ENCODE assay signal across 15 cellular contexts in the genomic region with DNA sequence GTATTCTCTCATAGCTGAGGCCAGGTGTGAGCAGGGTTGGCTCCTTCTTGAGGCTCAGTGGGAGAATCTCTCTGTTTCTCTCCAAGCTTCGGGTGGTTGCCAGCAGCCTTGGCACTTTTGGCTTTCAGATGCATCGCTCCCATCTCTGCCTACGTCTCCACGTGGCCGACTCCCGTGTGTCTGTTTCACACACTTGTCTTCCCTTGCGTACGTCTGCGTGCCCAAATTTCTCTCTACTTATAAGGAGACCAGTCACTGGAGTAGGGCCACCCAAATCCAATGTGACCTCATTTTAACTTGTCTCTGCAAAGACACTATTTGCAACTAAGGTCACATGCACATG. TPM values are rescaled to one million over a fixed set of nuclear protein-coding genes. Genes with fewer than 3 reads are reported as not detected.
A peak's percentile ranks its signal among the peaks of the same experiment; 100 is the strongest.
DNase-seq lines count a peak whose midpoint lies in the region; ATAC-seq and TF ChIP-seq lines count a peak whose summit lies in the region.
"Had no signal": no experiment of that assay in that cellular context is flagged by ENCODE, and none has a peak within 500 bp of the region (broad histone marks: within the 10 kb centered on the region; RNA-seq: fewer than 3 reads in every experiment).

No MANE protein-coding gene starts in this region.

- no peak for TF ChIP-seq CTCF in natural killer cell (IDR thresholded peaks at IDR 0.05)

- ATAC-seq in natural killer cell (no peak), sciatic nerve (no peak), GM21576 (IDR thresholded peaks at IDR 0.05; ENCODE audit: unreplicated experiment) (no peak), left lobe of liver (no peak)
- ATAC-seq in natural killer cell treated with Interleukin-12 subunit alpha and Interleukin-12 subunit beta and Interleukin-15 and Interleukin-18, amount 100 ng/mL, for 72 hours: no peak

- DNase-seq in natural killer cell: no peak
- DNase-seq in natural killer cell treated with Interleukin-12 subunit alpha and Interleukin-12 subunit beta and Interleukin-15 and Interleukin-18, amount 100 ng/mL, for 72 hours (ENCODE audit: low spot score): no peak
- peak; percentile 51 for DNase-seq in islet precursor cell
- peak; percentile 27 for DNase-seq in sciatic nerve (ENCODE audit: low spot score)
- DNase-seq in glomerular visceral epithelial cell (ENCODE audit: extremely low spot score): no peak
- no peak for DNase-seq in MV-4-11 (lab: John Stamatoyannopoulos, UW)
- DNase-seq in left lobe of liver (ENCODE audit: low spot score): no peak
- DNase-seq: 8988T, GDM1, Kasumi-1, MG63, NCI-H1105, NCI-H2081 treated with DMSO at 0.1 percent for 48 hours, NCI-H446 treated with DMSO at 0.1 percent for 48 hours had no signal

- intact Hi-C loops in natural killer cell (cut with micrococcal nuclease): no loop called here
- intact Hi-C loops in sciatic nerve (cut with DNase I): no loop called here

- peaks cover 15% of the 10 kb centered on the region for H3K36me3 Mint-ChIP-seq in natural killer cell
- peaks cover 6% of the 10 kb centered on the region for H3K36me3 Mint-ChIP-seq in natural killer cell treated with Interleukin-12 subunit alpha and Interleukin-12 subunit beta and Interleukin-15 and Interleukin-18, amount 100 ng/mL, for 72 hours

- peaks cover 16 to 22% of the 10 kb centered on the region in 2 donors for H3K4me1 Mint-ChIP-seq in natural killer cell
- H3K4me1 Mint-ChIP-seq in natural killer cell treated with Interleukin-12 subunit alpha and Interleukin-12 subunit beta and Interleukin-15 and Interleukin-18, amount 100 ng/mL, for 72 hours (ENCODE audit: low read depth in 2 of 2): peaks cover 20 to 23% of the 10 kb centered on the region in 2 donors

- H3K9me3 Mint-ChIP-seq in natural killer cell: no peaks in the 10 kb centered on the region
- H3K9me3 Mint-ChIP-seq in natural killer cell treated with Interleukin-12 subunit alpha and Interleukin-12 subunit beta and Interleukin-15 and Interleukin-18, amount 100 ng/mL, for 72 hours: no peaks in the 10 kb centered on the region

- peak overlapping the region; percentile 45 to 93 for H3K27ac Mint-ChIP-seq in natural killer cell
- H3K27ac Mint-ChIP-seq in natural killer cell treated with Interleukin-12 subunit alpha and Interleukin-12 subunit beta and Interleukin-15 and Interleukin-18, amount 100 ng/mL, for 72 hours: no peak overlapping the region

- H3K27me3 Mint-ChIP-seq in natural killer cell (ENCODE audit: low read depth in 2 of 2): no peaks in the 10 kb centered on the region
- H3K27me3 Mint-ChIP-seq in natural killer cell treated with Interleukin-12 subunit alpha and Interleukin-12 subunit beta and Interleukin-15 and Interleukin-18, amount 100 ng/mL, for 72 hours: no peaks in the 10 kb centered on the region

- no peak overlapping the region for H3K4me3 Mint-ChIP-seq in natural killer cell
- no peak overlapping the region for H3K4me3 Mint-ChIP-seq in natural killer cell treated with Interleukin-12 subunit alpha and Interleukin-12 subunit beta and Interleukin-15 and Interleukin-18, amount 100 ng/mL, for 72 hours

RNA-seq across cellular contexts. Expression of gene OSBPL7, which starts 14.7 kb away (rescaled TPM):
- 100 to 1,000 TPM; 113 to 162 (median 119) TPM for total RNA-seq in natural killer cell
- total RNA-seq in natural killer cell treated with Interleukin-12 subunit alpha and Interleukin-12 subunit beta and Interleukin-15 and Interleukin-18, amount 100 ng/mL, for 72 hours: 10 to 100 TPM; 21.6 to 28.6 TPM
- total RNA-seq in sciatic nerve: 13.5 TPM
- total RNA-seq in left lobe of liver: 1.0 TPM

RNA-seq across cellular contexts. Expression of gene MRPL10, which starts 24.5 kb away (rescaled TPM):
- total RNA-seq in natural killer cell (100 to 1,000 TPM; 106 to 232 (median 144) TPM), sciatic nerve (26.6 TPM), left lobe of liver (16.4 TPM)
- total RNA-seq in natural killer cell treated with Interleukin-12 subunit alpha and Interleukin-12 subunit beta and Interleukin-15 and Interleukin-18, amount 100 ng/mL, for 72 hours: 10 to 100 TPM; 44.6 to 44.7 TPM

RNA-seq across cellular contexts. Expression of gene LRRC46, which starts 24.6 kb away (rescaled TPM):
- total RNA-seq in natural killer cell (1 to 10 TPM; 1.7 to 3.1 (median 2.7) TPM), sciatic nerve (0.89 TPM), left lobe of liver (0.40 TPM)
- total RNA-seq in natural killer cell treated with Interleukin-12 subunit alpha and Interleukin-12 subunit beta and Interleukin-15 and Interleukin-18, amount 100 ng/mL, for 72 hours: under 1 TPM; 0.17 to 0.86 TPM

RNA-seq across cellular contexts. Expression of gene SCRN2, which starts 34.2 kb away (rescaled TPM):
- total RNA-seq in natural killer cell: 10 to 100 TPM; 33.7 to 38.0 (median 35.7) TPM
- total RNA-seq in natural killer cell treated with Interleukin-12 subunit alpha and Interleukin-12 subunit beta and Interleukin-15 and Interleukin-18, amount 100 ng/mL, for 72 hours: 10 to 100 TPM; 18.1 to 23.5 TPM
- 39.4 TPM for total RNA-seq in sciatic nerve
- 28.4 TPM for total RNA-seq in left lobe of liver

RNA-seq across cellular contexts. Expression of gene SP6, which starts 44.1 kb away (rescaled TPM):
- total RNA-seq in natural killer cell (under 1 TPM in 2 of 3 donors, not detected in 1; 0.09 TPM), sciatic nerve (0.62 TPM), left lobe of liver (0.08 TPM)
- under 1 TPM in 1 of 2 donors, not detected in 1; 0.24 TPM for total RNA-seq in natural killer cell treated with Interleukin-12 subunit alpha and Interleukin-12 subunit beta and Interleukin-15 and Interleukin-18, amount 100 ng/mL, for 72 hours

Comparison
In these comparisons a context has a peak if more than half of its experiments do, and no peak if none do; other contexts are left out.
1. H3K27ac Mint-ChIP-seq: peak in natural killer cell (2 of 2); none in natural killer cell treated with Interleukin-12 subunit alpha and Interleukin-12 subunit beta and Interleukin-15 and Interleukin-18, amount 100 ng/mL, for 72 hours (0 of 2).
2. DNase-seq: peak in islet precursor cell (single experiment) and sciatic nerve (single experiment); none in natural killer cell (single experiment), natural killer cell treated with Interleukin-12 subunit alpha and Interleukin-12 subunit beta and Interleukin-15 and Interleukin-18, amount 100 ng/mL, for 72 hours (single experiment), glomerular visceral epithelial cell (single experiment), MV-4-11 (single experiment) and left lobe of liver (single experiment).